Comparison of ENCODE assay signal across 8 cellular contexts in genomic region chr12:7130791-7131501, GRCh38. TPM values are rescaled to one million over a fixed set of nuclear protein-coding genes. Genes with fewer than 3 reads are reported as not detected.
DNase-seq lines count a peak whose midpoint lies in the region; ATAC-seq and TF ChIP-seq lines count a peak whose summit lies in the region.

No MANE protein-coding gene starts in this region.

- peaks cover 2% of the 10 kb centered on the region; the same call in 1 of the 2 replicates for H3K36me3 ChIP-seq in Caco-2 (ENCODE audit: control insufficient read depth, insufficient read depth, low read length)
- peaks cover 3% of the 10 kb centered on the region for H3K36me3 ChIP-seq in H7 (replicated peaks; ENCODE audit: control insufficient read depth, insufficient read depth, low read length)
- peaks cover 0 to 23% (median 2%) of the 10 kb centered on the region in 3 donors for H3K36me3 ChIP-seq in tibial nerve

- H3K36me3 Mint-ChIP-seq in Caco-2 (ENCODE audit: insufficient read depth, unreplicated experiment), result peaks cover 27% of the 10 kb centered on the region
- H3K36me3 Mint-ChIP-seq in activated T-helper 2 cell treated with anti-CD3 and anti-CD28 coated beads, Interferon-gamma antibody, Interleukin-2, Interleukin-4, amounts not matched to agents 10 μg/mL and 5 μg/mL and 100 μg/mL, durations not matched to agents 14 hours and 24 hours and 36 hours (ENCODE audit: low read depth), result peaks cover 40% of the 10 kb centered on the region
- no peaks in the 10 kb centered on the region for H3K36me3 Mint-ChIP-seq in natural killer cell treated with Interleukin-12 subunit alpha and Interleukin-12 subunit beta and Interleukin-15 and Interleukin-18, amount 100 ng/mL, for 72 hours

- peaks cover 30% of the 10 kb centered on the region for H3K4me1 ChIP-seq in Caco-2
- H3K4me1 ChIP-seq in tibial nerve, result peaks cover 0 to 37% (median 15%) of the 10 kb centered on the region in 4 donors

- peaks cover 35% of the 10 kb centered on the region for H3K4me1 Mint-ChIP-seq in Caco-2 (ENCODE audit: low read depth, unreplicated experiment)
- H3K4me1 Mint-ChIP-seq in activated T-helper 2 cell treated with anti-CD3 and anti-CD28 coated beads, Interferon-gamma antibody, Interleukin-2, Interleukin-4, amounts not matched to agents 10 μg/mL and 5 μg/mL and 100 μg/mL, durations not matched to agents 14 hours and 24 hours and 36 hours (ENCODE audit: low read depth), result peaks cover 28% of the 10 kb centered on the region
- H3K4me1 Mint-ChIP-seq in natural killer cell treated with Interleukin-12 subunit alpha and Interleukin-12 subunit beta and Interleukin-15 and Interleukin-18, amount 100 ng/mL, for 72 hours (ENCODE audit: low read depth in 2 of 2), result peaks cover 30 to 42% of the 10 kb centered on the region in 2 donors

- intact Hi-C loops in Caco-2 (cut with micrococcal nuclease; ENCODE audit: unreplicated experiment), result no loop called here
- intact Hi-C loops in activated T-helper 2 cell treated with anti-CD3 and anti-CD28 coated beads, Interferon-gamma antibody, Interleukin-2, Interleukin-4, amounts not matched to agents 10 μg/mL and 5 μg/mL and 100 μg/mL, durations not matched to agents 14 hours and 24 hours and 36 hours (cut with micrococcal nuclease), result loop anchor here (2.0 kb wide), 1 partner anchor 58 kb away; the partner anchor contains the start of gene PEX5

- peak overlapping the region; percentile 79 for H3K27ac Mint-ChIP-seq in Caco-2 (ENCODE audit: unreplicated experiment)
- peak overlapping the region; percentile 93 for H3K27ac Mint-ChIP-seq in activated T-helper 2 cell treated with anti-CD3 and anti-CD28 coated beads, Interferon-gamma antibody, Interleukin-2, Interleukin-4, amounts not matched to agents 10 μg/mL and 5 μg/mL and 100 μg/mL, durations not matched to agents 14 hours and 24 hours and 36 hours
- H3K27ac Mint-ChIP-seq in natural killer cell treated with Interleukin-12 subunit alpha and Interleukin-12 subunit beta and Interleukin-15 and Interleukin-18, amount 100 ng/mL, for 72 hours, result peak overlapping the region; percentile 76 to 93

- BruUV-seq in Caco-2 (replicated peaks; lab: Mats Ljungman, UMichigan), result TSS peak; percentile 7

- DNase-seq in Caco-2 (peak; percentile 69 to 75), H7 (peak; percentile 89), NCI-H748 treated with DMSO at 0.1 percent for 48 hours (lab: John Stamatoyannopoulos, UW) (peak; percentile 19), fibroblast of mammary gland (ENCODE audit: low read depth) (peak; percentile 42), tibial nerve (ENCODE audit: low spot score in 2 of 2) (peak in 1 of 2 donors; percentile 34)
- DNase-seq in activated T-helper 2 cell treated with anti-CD3 and anti-CD28 coated beads, Interferon-gamma antibody, Interleukin-2, Interleukin-4, amounts not matched to agents 10 μg/mL and 5 μg/mL and 100 μg/mL, durations not matched to agents 14 hours and 24 hours and 36 hours (ENCODE audit: low spot score), result peak; percentile 53
- DNase-seq in natural killer cell treated with Interleukin-12 subunit alpha and Interleukin-12 subunit beta and Interleukin-15 and Interleukin-18, amount 100 ng/mL, for 72 hours (ENCODE audit: low spot score), result peak; percentile 79

- H3K27me3 ChIP-seq in Caco-2 (replicated peaks; ENCODE audit: control insufficient read depth, insufficient read depth, low read length), result no peaks in the 10 kb centered on the region
- peaks cover 22% of the 10 kb centered on the region for H3K27me3 ChIP-seq in H7 (ENCODE audit: control insufficient read depth, insufficient read depth, low read length)
- H3K27me3 ChIP-seq in tibial nerve, result no peaks in the 10 kb centered on the region

- TF ChIP-seq EP300 in tibial nerve (IDR thresholded peaks at IDR 0.05), result peak in 1 of 2 donors; percentile 24

- POLR2A ChIA-PET in Caco-2 (lab: Charles Lee), result interaction anchor here (0.7 to 1.1 kb wide), 3 partner anchors 22 to 185 kb away, joined by 3 read pairs; partner anchors contain the start of gene C1RL

- TF ChIP-seq CTCF in Caco-2 (IDR thresholded peaks at IDR 0.05; ENCODE audit: insufficient read depth in 1 of 2, low read depth in 1 of 2, low read length in 1 of 2, severe bottlenecking in 1 of 2, unreplicated experiment in 1 of 2) (no peak), fibroblast of mammary gland (conservative IDR thresholded peaks at IDR 0.05; ENCODE audit: control insufficient read depth, insufficient read depth, low read depth, low read length) (no peak), tibial nerve (IDR thresholded peaks at IDR 0.05) (no peak)

- peak overlapping the region; percentile 86 for H3K4me3 Mint-ChIP-seq in Caco-2 (ENCODE audit: unreplicated experiment)
- H3K4me3 Mint-ChIP-seq in activated T-helper 2 cell treated with anti-CD3 and anti-CD28 coated beads, Interferon-gamma antibody, Interleukin-2, Interleukin-4, amounts not matched to agents 10 μg/mL and 5 μg/mL and 100 μg/mL, durations not matched to agents 14 hours and 24 hours and 36 hours (ENCODE audit: low read depth), result peak overlapping the region; percentile 98
- H3K4me3 Mint-ChIP-seq in natural killer cell treated with Interleukin-12 subunit alpha and Interleukin-12 subunit beta and Interleukin-15 and Interleukin-18, amount 100 ng/mL, for 72 hours, result peak overlapping the region; percentile 100

- no peak for TF ChIP-seq POLR2A in tibial nerve (IDR thresholded peaks at IDR 0.05)

- H3K4me3 ChIP-seq in Caco-2 (ENCODE audit: low read depth, low read length) (peak overlapping the region; percentile 70), H7 (ENCODE audit: insufficient read depth, low read depth, low read length) (peak overlapping the region; percentile 73), fibroblast of mammary gland (ENCODE audit: control insufficient read depth, low read depth, low read length) (peak overlapping the region; percentile 61), tibial nerve (peak overlapping the region; percentile 51 to 66 (median 64))

- H3K27me3 Mint-ChIP-seq in Caco-2 (ENCODE audit: insufficient read depth, unreplicated experiment), result no peaks in the 10 kb centered on the region
- no peaks in the 10 kb centered on the region for H3K27me3 Mint-ChIP-seq in activated T-helper 2 cell treated with anti-CD3 and anti-CD28 coated beads, Interferon-gamma antibody, Interleukin-2, Interleukin-4, amounts not matched to agents 10 μg/mL and 5 μg/mL and 100 μg/mL, durations not matched to agents 14 hours and 24 hours and 36 hours (ENCODE audit: low read depth)
- no peaks in the 10 kb centered on the region for H3K27me3 Mint-ChIP-seq in natural killer cell treated with Interleukin-12 subunit alpha and Interleukin-12 subunit beta and Interleukin-15 and Interleukin-18, amount 100 ng/mL, for 72 hours

- H3K9me3 ChIP-seq in Caco-2 (no peaks in the 10 kb centered on the region), tibial nerve (no peaks in the 10 kb centered on the region)

- H3K9me3 Mint-ChIP-seq in Caco-2 (ENCODE audit: unreplicated experiment), result no peaks in the 10 kb centered on the region
- no peaks in the 10 kb centered on the region for H3K9me3 Mint-ChIP-seq in activated T-helper 2 cell treated with anti-CD3 and anti-CD28 coated beads, Interferon-gamma antibody, Interleukin-2, Interleukin-4, amounts not matched to agents 10 μg/mL and 5 μg/mL and 100 μg/mL, durations not matched to agents 14 hours and 24 hours and 36 hours
- no peaks in the 10 kb centered on the region for H3K9me3 Mint-ChIP-seq in natural killer cell treated with Interleukin-12 subunit alpha and Interleukin-12 subunit beta and Interleukin-15 and Interleukin-18, amount 100 ng/mL, for 72 hours

- peak; percentile 67 to 69 for ATAC-seq in natural killer cell treated with Interleukin-12 subunit alpha and Interleukin-12 subunit beta and Interleukin-15 and Interleukin-18, amount 100 ng/mL, for 72 hours
- no peak for ATAC-seq in GM19452 (IDR thresholded peaks at IDR 0.05; ENCODE audit: unreplicated experiment)

- WGBS in tibial nerve, 2 donors, result 3 to 6% methylated on average over 26 of the region's 26 CpGs

- CTCF ChIA-PET in Caco-2 (lab: Charles Lee), result interaction anchor here (1.0 to 1.4 kb wide), 2 partner anchors 14 to 22 kb away, joined by 3 to 5 read pairs; partner anchors contain the start of gene C1RL

- H3K27ac ChIP-seq in tibial nerve, result peak overlapping the region; percentile 60 to 90 (median 79)

RNA-seq across cellular contexts. Expression of gene CLSTN3, which starts 0.8 kb away (rescaled TPM):
- total RNA-seq in Caco-2 (2022) (40.2 and 44.3 TPM in 2 replicates), tibial nerve (100 to 1,000 TPM in 1 of 4 donors, 10 to 100 TPM in 3; 40.0 to 112 (median 79.6) TPM)
- total RNA-seq in H7 (2014; rRNA removed; shearing (Covaris generic)), result 11.0 and 20.3 TPM in 2 replicates
- total RNA-seq in activated T-helper 2 cell treated with anti-CD3 and anti-CD28 coated beads, Interferon-gamma antibody, Interleukin-2, Interleukin-4, amounts not matched to agents 10 μg/mL and 5 μg/mL and 100 μg/mL, durations not matched to agents 14 hours and 24 hours and 36 hours, result 57.8 and 60.7 TPM in 2 replicates
- 10 to 100 TPM; 36.3 to 40.0 TPM for total RNA-seq in natural killer cell treated with Interleukin-12 subunit alpha and Interleukin-12 subunit beta and Interleukin-15 and Interleukin-18, amount 100 ng/mL, for 72 hours

RNA-seq across cellular contexts. Expression of gene RBP5, which starts 2.3 kb away (rescaled TPM):
- total RNA-seq in Caco-2 (2022) (0.86 and 1.8 TPM in 2 replicates), tibial nerve (1 to 10 TPM in 3 of 4 donors, under 1 TPM in 1; 0.78 to 9.9 (median 2.2) TPM)
- 1.9 and 2.6 TPM in 2 replicates for total RNA-seq in H7 (2014; rRNA removed; shearing (Covaris generic))
- total RNA-seq in activated T-helper 2 cell treated with anti-CD3 and anti-CD28 coated beads, Interferon-gamma antibody, Interleukin-2, Interleukin-4, amounts not matched to agents 10 μg/mL and 5 μg/mL and 100 μg/mL, durations not matched to agents 14 hours and 24 hours and 36 hours, result 1.2 TPM in 1 of 2 replicates, not detected in the other
- not detected for total RNA-seq in natural killer cell treated with Interleukin-12 subunit alpha and Interleukin-12 subunit beta and Interleukin-15 and Interleukin-18, amount 100 ng/mL, for 72 hours

RNA-seq across cellular contexts. Expression of gene C1RL, which starts 21.9 kb away (rescaled TPM):
- total RNA-seq in Caco-2 (2022) (38.7 and 40.2 TPM in 2 replicates), tibial nerve (100 to 1,000 TPM; 125 to 214 (median 180) TPM)
- 16.3 and 18.2 TPM in 2 replicates for total RNA-seq in H7 (2014; rRNA removed; shearing (Covaris generic))
- 20.2 and 28.7 TPM in 2 replicates for total RNA-seq in activated T-helper 2 cell treated with anti-CD3 and anti-CD28 coated beads, Interferon-gamma antibody, Interleukin-2, Interleukin-4, amounts not matched to agents 10 μg/mL and 5 μg/mL and 100 μg/mL, durations not matched to agents 14 hours and 24 hours and 36 hours
- 10 to 100 TPM; 24.8 to 29.1 TPM for total RNA-seq in natural killer cell treated with Interleukin-12 subunit alpha and Interleukin-12 subunit beta and Interleukin-15 and Interleukin-18, amount 100 ng/mL, for 72 hours

RNA-seq across cellular contexts. Expression of gene C1R, which starts 38.7 kb away (rescaled TPM):
- total RNA-seq in Caco-2 (2022), result 3.9 and 4.2 TPM in 2 replicates
- total RNA-seq in H7 (2014; rRNA removed; shearing (Covaris generic)), result 1.1 and 8.2 TPM in 2 replicates
- 1.5 and 2.5 TPM in 2 replicates for total RNA-seq in activated T-helper 2 cell treated with anti-CD3 and anti-CD28 coated beads, Interferon-gamma antibody, Interleukin-2, Interleukin-4, amounts not matched to agents 10 μg/mL and 5 μg/mL and 100 μg/mL, durations not matched to agents 14 hours and 24 hours and 36 hours
- 1 to 10 TPM; 1.6 to 1.7 TPM for total RNA-seq in natural killer cell treated with Interleukin-12 subunit alpha and Interleukin-12 subunit beta and Interleukin-15 and Interleukin-18, amount 100 ng/mL, for 72 hours
- 1,000 to 10,000 TPM in 1 of 4 donors, 100 to 1,000 TPM in 3; 528 to 1,237 (median 593) TPM for total RNA-seq in tibial nerve

RNA-seq across cellular contexts. Expression of gene PEX5, which starts 58.5 kb away (rescaled TPM):
- total RNA-seq in Caco-2 (2022), result 74.5 and 82.7 TPM in 2 replicates
- 26.4 and 45.9 TPM in 2 replicates for total RNA-seq in H7 (2014; rRNA removed; shearing (Covaris generic))
- total RNA-seq in activated T-helper 2 cell treated with anti-CD3 and anti-CD28 coated beads, Interferon-gamma antibody, Interleukin-2, Interleukin-4, amounts not matched to agents 10 μg/mL and 5 μg/mL and 100 μg/mL, durations not matched to agents 14 hours and 24 hours and 36 hours, result 26.4 and 28.3 TPM in 2 replicates
- total RNA-seq in natural killer cell treated with Interleukin-12 subunit alpha and Interleukin-12 subunit beta and Interleukin-15 and Interleukin-18, amount 100 ng/mL, for 72 hours, result 10 to 100 TPM; 24.0 to 42.8 TPM
- total RNA-seq in tibial nerve, result 10 to 100 TPM; 58.1 to 70.6 (median 65.7) TPM
